ENCODE assay signal across 28 cellular contexts in genomic region chr21:34632498-34632897, GRCh38.
"Had no signal": no experiment of that assay in that cellular context is flagged by ENCODE, and none has a peak within 500 bp of the region (broad histone marks: within the 10 kb centered on the region; RNA-seq: fewer than 3 reads in every experiment).

No MANE protein-coding gene starts in this region.

- H3K27me3 ChIP-seq: testis, thyroid gland, transverse colon, upper lobe of left lung, uterus, vagina had no signal

- H3K36me3 ChIP-seq: stomach, suprapubic skin, thoracic aorta, thyroid gland, tibial artery, tibial nerve, transverse colon, upper lobe of left lung, upper lobe of right lung, uterus, vagina had no signal

- H3K27ac ChIP-seq: stomach, suprapubic skin, testis, thoracic aorta, thyroid gland, tibial artery, tibial nerve, transverse colon, upper lobe of left lung, upper lobe of right lung, uterus, vagina had no signal

- ATAC-seq: stimulated activated effector memory CD8-positive, alpha-beta T cell treated with anti-CD3 and anti-CD28 coated beads, Interleukin-12 subunit alpha, Interleukin-12 subunit beta, amount 100 ng/mL, for 72 hours; stimulated activated memory B cell treated with anti-CD40 and anti-IgM and Interleukin-4, amounts not matched to agents 10 μg/mL and 1 μg/mL and 100 μg/mL, for 72 hours; stimulated activated naive B cell treated with anti-CD40 and anti-IgM and Interleukin-4, amounts not matched to agents 10 μg/mL and 1 μg/mL and 100 μg/mL, for 72 hours; stimulated activated naive CD8-positive, alpha-beta T cell treated with anti-CD3 and anti-CD28 coated beads, Interleukin-15, amount 100 ng/mL, for 72 hours; stimulated activated naive CD8-positive, alpha-beta T cell treated with anti-CD3 and anti-CD28 coated beads, Interleukin-15, Interleukin-2, amounts not matched to agents 100 U/mL and 50 U/mL, for 24 hours; upper lobe of right lung had no signal

- H3K4me1 Mint-ChIP-seq: stimulated activated effector memory CD8-positive, alpha-beta T cell treated with anti-CD3 and anti-CD28 coated beads, Interleukin-12 subunit alpha, Interleukin-12 subunit beta, amount 100 ng/mL, for 72 hours; stimulated activated memory B cell treated with anti-CD40 and anti-IgM and Interleukin-4, amounts not matched to agents 10 μg/mL and 1 μg/mL and 100 μg/mL, for 72 hours; stimulated activated naive B cell treated with anti-CD40 and anti-IgM and Interleukin-4, amounts not matched to agents 10 μg/mL and 1 μg/mL and 100 μg/mL, for 72 hours; stimulated activated naive CD8-positive, alpha-beta T cell treated with anti-CD3 and anti-CD28 coated beads, Interleukin-15, amount 100 ng/mL, for 72 hours had no signal

- H3K36me3 Mint-ChIP-seq: stimulated activated effector memory CD8-positive, alpha-beta T cell treated with anti-CD3 and anti-CD28 coated beads, Interleukin-12 subunit alpha, Interleukin-12 subunit beta, amount 100 ng/mL, for 72 hours; stimulated activated memory B cell treated with anti-CD40 and anti-IgM and Interleukin-4, amounts not matched to agents 10 μg/mL and 1 μg/mL and 100 μg/mL, for 72 hours; stimulated activated naive B cell treated with anti-CD40 and anti-IgM and Interleukin-4, amounts not matched to agents 10 μg/mL and 1 μg/mL and 100 μg/mL, for 72 hours; type B pancreatic cell had no signal

- H3K27me3 Mint-ChIP-seq: stimulated activated naive CD8-positive, alpha-beta T cell treated with anti-CD3 and anti-CD28 coated beads, Interleukin-15, Interleukin-2, amounts not matched to agents 100 ng/mL and 50 ng/mL, for 24 hours had no signal

- H3K27ac Mint-ChIP-seq: stimulated activated effector memory CD8-positive, alpha-beta T cell treated with anti-CD3 and anti-CD28 coated beads, Interleukin-12 subunit alpha, Interleukin-12 subunit beta, amount 100 ng/mL, for 72 hours; stimulated activated memory B cell treated with anti-CD40 and anti-IgM and Interleukin-4, amounts not matched to agents 10 μg/mL and 1 μg/mL and 100 μg/mL, for 72 hours; stimulated activated naive B cell treated with anti-CD40 and anti-IgM and Interleukin-4, amounts not matched to agents 10 μg/mL and 1 μg/mL and 100 μg/mL, for 72 hours; stimulated activated naive CD8-positive, alpha-beta T cell treated with anti-CD3 and anti-CD28 coated beads, Interleukin-15, amount 100 ng/mL, for 72 hours; stimulated activated naive CD8-positive, alpha-beta T cell treated with anti-CD3 and anti-CD28 coated beads, Interleukin-15, Interleukin-2, amounts not matched to agents 100 ng/mL and 50 ng/mL, for 24 hours; type B pancreatic cell had no signal

- H3K4me3 Mint-ChIP-seq: stimulated activated effector memory CD8-positive, alpha-beta T cell treated with anti-CD3 and anti-CD28 coated beads, Interleukin-12 subunit alpha, Interleukin-12 subunit beta, amount 100 ng/mL, for 72 hours; stimulated activated memory B cell treated with anti-CD40 and anti-IgM and Interleukin-4, amounts not matched to agents 10 μg/mL and 1 μg/mL and 100 μg/mL, for 72 hours; stimulated activated naive B cell treated with anti-CD40 and anti-IgM and Interleukin-4, amounts not matched to agents 10 μg/mL and 1 μg/mL and 100 μg/mL, for 72 hours; stimulated activated naive CD8-positive, alpha-beta T cell treated with anti-CD3 and anti-CD28 coated beads, Interleukin-15, amount 100 ng/mL, for 72 hours; stimulated activated naive CD8-positive, alpha-beta T cell treated with anti-CD3 and anti-CD28 coated beads, Interleukin-15, Interleukin-2, amounts not matched to agents 100 ng/mL and 50 ng/mL, for 24 hours; type B pancreatic cell had no signal

- H3K4me3 ChIP-seq: stomach, suprapubic skin, testis, thoracic aorta, thyroid gland, tibial artery, tibial nerve, transverse colon, upper lobe of left lung, upper lobe of right lung, uterus, vagina had no signal

- H3K4me1 ChIP-seq: stomach, suprapubic skin, testis, thyroid gland, tibial artery, tibial nerve, transverse colon, upper lobe of left lung, upper lobe of right lung, uterus, vagina had no signal

- DNase-seq: stimulated activated CD4-positive, alpha-beta T cell treated with anti-CD3 and anti-CD28 coated beads, Interleukin-2, amount 100 ng/mL, for 48 hours; stimulated activated CD4-positive, alpha-beta T cell treated with anti-CD3 and anti-CD28 coated beads, Interleukin-4, amount 100 ng/mL, for 1 hour; stimulated activated CD4-positive, alpha-beta T cell treated with anti-CD3 and anti-CD28 coated beads, Interleukin-4, amount 100 ng/mL, for 24 hours; stimulated activated CD4-positive, alpha-beta T cell treated with anti-CD3 and anti-CD28 coated beads, Interleukin-4, amount 100 ng/mL, for 4 hours; stimulated activated CD8-positive, alpha-beta memory T cell treated with anti-CD3 and anti-CD28 coated beads, Interleukin-4, amount 100 ng/mL, for 48 hours; stimulated activated naive B cell treated with anti-CD40 and anti-IgM and Interleukin-4, amounts not matched to agents 10 μg/mL and 1 μg/mL and 100 μg/mL, for 72 hours; stimulated activated naive CD4-positive, alpha-beta T cell; stimulated activated naive CD4-positive, alpha-beta T cell treated with Interleukin-2 at 50 U/mL for 16 hours; stimulated activated naive CD8-positive, alpha-beta T cell treated with anti-CD3 and anti-CD28 coated beads, Interleukin-15, amount 100 ng/mL, for 72 hours; stimulated activated naive CD8-positive, alpha-beta T cell treated with anti-CD3 and anti-CD28 coated beads, Interleukin-15, Interleukin-2, amounts not matched to agents 100 U/mL and 50 U/mL, for 24 hours; stomach; substantia nigra; testis; thyroid gland; tibial artery; transverse colon; trophoblast cell; upper lobe of left lung; upper lobe of right lung; uterus had no signal

- H3K9me3 Mint-ChIP-seq: stimulated activated effector memory CD8-positive, alpha-beta T cell treated with anti-CD3 and anti-CD28 coated beads, Interleukin-12 subunit alpha, Interleukin-12 subunit beta, amount 100 ng/mL, for 72 hours; stimulated activated memory B cell treated with anti-CD40 and anti-IgM and Interleukin-4, amounts not matched to agents 10 μg/mL and 1 μg/mL and 100 μg/mL, for 72 hours; stimulated activated naive B cell treated with anti-CD40 and anti-IgM and Interleukin-4, amounts not matched to agents 10 μg/mL and 1 μg/mL and 100 μg/mL, for 72 hours; stimulated activated naive CD8-positive, alpha-beta T cell treated with anti-CD3 and anti-CD28 coated beads, Interleukin-15, amount 100 ng/mL, for 72 hours; stimulated activated naive CD8-positive, alpha-beta T cell treated with anti-CD3 and anti-CD28 coated beads, Interleukin-15, Interleukin-2, amounts not matched to agents 100 ng/mL and 50 ng/mL, for 24 hours; type B pancreatic cell had no signal

- H3K9me3 ChIP-seq: stomach, suprapubic skin, testis, thoracic aorta, thyroid gland, tibial artery, tibial nerve, transverse colon, upper lobe of left lung, upper lobe of right lung, uterus, vagina had no signal
